Comparison of ENCODE assay signal across 1 cellular context in genomic region chr6:137213813-137214212, GRCh38.
TF ChIP-seq lines count a peak whose summit lies in the region.

No MANE protein-coding gene starts in this region.

TF ChIP-seq in GM12878, 131 proteins besides CTCF, POLR2A, EP300 and RAD21:
- no peak for TF ChIP-seq RELB (IDR thresholded peaks at IDR 0.05; ENCODE audit: low read depth)
- TF ChIP-seq POLR2AphosphoS5 (IDR thresholded peaks at IDR 0.05; ENCODE audit: low read length), result peak; percentile 77
